Comparison of ENCODE assay signal across 16 cellular contexts in genomic region chr5:10715605-10716004, GRCh38. TPM values are rescaled to one million over a fixed set of nuclear protein-coding genes. Genes with fewer than 3 reads are reported as not detected.
DNase-seq lines count a peak whose midpoint lies in the region; ATAC-seq and TF ChIP-seq lines count a peak whose summit lies in the region.
"Had no signal": no experiment of that assay in that cellular context is flagged by ENCODE, and none has a peak within 500 bp of the region (broad histone marks: within the 10 kb centered on the region; RNA-seq: fewer than 3 reads in every experiment).

No MANE protein-coding gene starts in this region.

- TF ChIP-seq POLR2A in IMR-90 (IDR thresholded peaks at IDR 0.05; ENCODE audit: low read depth, low read length), result no peak

- peak overlapping the region; percentile 45 for H2AK5ac ChIP-seq in IMR-90 (ENCODE audit: low read depth, low read length)

- H3K9ac ChIP-seq in IMR-90 (ENCODE audit: low read depth, low read length), result no peak overlapping the region
- H3K9ac ChIP-seq in neural progenitor cell, result no peak overlapping the region
- H3K9ac ChIP-seq: GM23248 had no signal

- no peak overlapping the region for H2AK9ac ChIP-seq in IMR-90 (replicated peaks; ENCODE audit: low read depth, low read length, poor library complexity)

- CTCF ChIA-PET in IMR-90 (lab: Yijun Ruan, JAX), result no interaction called here

- no peak overlapping the region for H2AFZ ChIP-seq in IMR-90 (replicated peaks; ENCODE audit: low read length, poor library complexity)
- no peak overlapping the region for H2AFZ ChIP-seq in neural progenitor cell (replicated peaks)
- H2AFZ ChIP-seq: GM23248 had no signal

- H3K4me3 Mint-ChIP-seq in neural progenitor cell, result no peak overlapping the region
- H3K4me3 Mint-ChIP-seq: CD4-positive, alpha-beta memory T cell had no signal

- H3K4me1 ChIP-seq in IMR-90 (ENCODE audit: control insufficient read depth, insufficient read depth, low read length), result peaks cover 7% of the 10 kb centered on the region
- peaks cover 18% of the 10 kb centered on the region for H3K4me1 ChIP-seq in RWPE2 (ENCODE audit: insufficient read depth, poor library complexity, severe bottlenecking)
- H3K4me1 ChIP-seq in neural progenitor cell, result no peaks in the 10 kb centered on the region

- in situ Hi-C loops in IMR-90 (cut with MboI; ENCODE audit: low sequenced_read_pairs) (no loop called here), brain microvascular endothelial cell (cut with HindIII; ENCODE audit: low pct_ligation_motif_present, low sequenced_read_pairs) (no loop called here), GM13976 (cut with MboI; ENCODE audit: low sequenced_read_pairs, unreplicated experiment) (no loop called here)

- H4K91ac ChIP-seq in IMR-90 (ENCODE audit: insufficient read depth, low read depth, low read length), result no peak overlapping the region

- H3K56ac ChIP-seq in IMR-90 (ENCODE audit: extremely low read depth, insufficient read depth, low read length), result no peak overlapping the region

- H3K4me2 ChIP-seq in IMR-90 (ENCODE audit: low read depth, low read length), result no peak overlapping the region
- H3K4me2 ChIP-seq in neural progenitor cell, result no peak overlapping the region

- H3K4ac ChIP-seq in IMR-90 (ENCODE audit: low read depth, low read length), result no peak overlapping the region

- H3K36me3 ChIP-seq in IMR-90 (ENCODE audit: control insufficient read depth, insufficient read depth, low read length) (peaks cover 36% of the 10 kb centered on the region), RWPE2 (ENCODE audit: low read depth) (peaks cover 44% of the 10 kb centered on the region), neural progenitor cell (no peaks in the 10 kb centered on the region), brain microvascular endothelial cell (replicated peaks) (peaks cover 5% of the 10 kb centered on the region)

- no peak overlapping the region for H2BK120ac ChIP-seq in IMR-90 (ENCODE audit: low read depth, low read length)

- H3K4me1 Mint-ChIP-seq in neural progenitor cell, result peaks cover 4% of the 10 kb centered on the region

- no peak for ATAC-seq in IMR-90 (ENCODE audit: low read depth)
- ATAC-seq in RWPE2 (ENCODE audit: low read depth), result no peak
- no peak for ATAC-seq in activated naive CD4-positive, alpha-beta T cell treated with anti-CD3 and anti-CD28 coated beads, Interleukin-2, amount 50 U/mL, for 72 hours

- H3K14ac ChIP-seq in IMR-90 (replicated peaks; ENCODE audit: low read depth, low read length), result no peak overlapping the region

- no peak overlapping the region for H4K8ac ChIP-seq in IMR-90 (ENCODE audit: low read depth in 2 of 2, low read length in 2 of 2)

- H3K4me3 ChIP-seq in IMR-90 (ENCODE audit: insufficient read depth, low read depth, low read length) (no peak overlapping the region), RWPE2 (ENCODE audit: severe bottlenecking) (no peak overlapping the region), neural progenitor cell (no peak overlapping the region), brain microvascular endothelial cell (ENCODE audit: low read depth, low read length) (no peak overlapping the region)
- H3K4me3 ChIP-seq: GM23248 had no signal

- no peak for DNase-seq in IMR-90
- no peak for DNase-seq in RWPE2 (ENCODE audit: low spot score)
- DNase-seq in neural progenitor cell (ENCODE audit: low spot score), result no peak
- DNase-seq in retina, result peak; percentile 63
- DNase-seq in brain microvascular endothelial cell, result no peak
- DNase-seq in activated naive CD4-positive, alpha-beta T cell treated with anti-CD3 and anti-CD28 coated beads, Interleukin-2, amount 50 U/mL, for 72 hours (ENCODE audit: low spot score in 2 of 2), result no peak
- DNase-seq in GM13976 (ENCODE audit: low spot score), result no peak
- DNase-seq: C1 segment of cervical spinal cord; Calu3; CD4-positive, alpha-beta memory T cell; COR-L47; DMS53; DMS79 treated with DMSO at 0.1 percent for 48 hours; GM23248; H7; HCEC 1CT had no signal

- POLR2A ChIA-PET in IMR-90 (lab: Charles Lee; ENCODE audit: unreplicated experiment), result no interaction called here

- TF ChIP-seq CTCF in IMR-90 (conservative IDR thresholded peaks at IDR 0.05; ENCODE audit: low read depth, low read length) (no peak), RWPE2 (IDR thresholded peaks at IDR 0.05; ENCODE audit: poor library complexity, severe bottlenecking) (no peak), neural progenitor cell (IDR thresholded peaks at IDR 0.05) (no peak), brain microvascular endothelial cell (IDR thresholded peaks at IDR 0.05; ENCODE audit: low read depth, low read length, missing control alignments) (no peak), GM13976 (IDR thresholded peaks at IDR 0.05; ENCODE audit: borderline replicate concordance, control extremely low read depth, extremely low read depth, insufficient read depth, missing control alignments) (no peak)

- peaks cover 23% of the 10 kb centered on the region; the same call in 1 of the 2 replicates for H4K20me1 ChIP-seq in IMR-90 (ENCODE audit: insufficient read depth, low read length)
- no peaks in the 10 kb centered on the region for H4K20me1 ChIP-seq in neural progenitor cell (ENCODE audit: low read depth)

- H4K5ac ChIP-seq in IMR-90 (ENCODE audit: low read depth, low read length), result no peak overlapping the region

- H3K27ac ChIP-seq in IMR-90 (ENCODE audit: insufficient read depth, low read length) (no peak overlapping the region), RWPE2 (ENCODE audit: poor library complexity, severe bottlenecking) (peak overlapping the region; percentile 0), neural progenitor cell (no peak overlapping the region), brain microvascular endothelial cell (no peak overlapping the region)
- H3K27ac ChIP-seq: GM23248 had no signal

- dilution Hi-C loops in IMR-90 (cut with HindIII; ENCODE audit: low sequenced_read_pairs, unreplicated experiment), result no loop called here

- peaks cover 51% of the 10 kb centered on the region for H3K36me3 Mint-ChIP-seq in neural progenitor cell
- H3K36me3 Mint-ChIP-seq in activated naive CD4-positive, alpha-beta T cell treated with anti-CD3 and anti-CD28 coated beads, Interleukin-2, amount 50 U/mL, for 72 hours, result peaks cover 0 to 10% of the 10 kb centered on the region in 2 donors

- H3K9me1 ChIP-seq in IMR-90 (ENCODE audit: insufficient read depth, low read length), result peaks cover 35% of the 10 kb centered on the region

- no CpG with 5 or more reads among the region's 5 CpGs for WGBS in IMR-90 (ENCODE audit: extremely low coverage in 2 of 2, insufficient read length in 1 of 2), 2 experiments

- H3K9me3 Mint-ChIP-seq in neural progenitor cell, result peaks cover 4% of the 10 kb centered on the region
- no peaks in the 10 kb centered on the region for H3K9me3 Mint-ChIP-seq in activated naive CD4-positive, alpha-beta T cell treated with anti-CD3 and anti-CD28 coated beads, Interleukin-2, amount 50 U/mL, for 72 hours
- H3K9me3 Mint-ChIP-seq: CD4-positive, alpha-beta memory T cell had no signal

- H3K9me3 ChIP-seq in IMR-90 (ENCODE audit: control insufficient read depth, insufficient read depth, low read length) (no peaks in the 10 kb centered on the region), RWPE2 (ENCODE audit: severe bottlenecking) (no peaks in the 10 kb centered on the region), neural progenitor cell (ENCODE audit: low read depth) (no peaks in the 10 kb centered on the region)

- no peak overlapping the region for H3K23ac ChIP-seq in IMR-90 (ENCODE audit: low read depth, low read length)

- intact Hi-C loops in IMR-90 (cut with micrococcal nuclease), result no loop called here

- BruUV-seq in IMR-90 (replicated peaks; lab: Mats Ljungman, UMichigan), result no TSS peak

- peaks cover 4% of the 10 kb centered on the region for H3K27me3 Mint-ChIP-seq in neural progenitor cell (ENCODE audit: insufficient read depth, low read depth)
- H3K27me3 Mint-ChIP-seq: CD4-positive, alpha-beta memory T cell had no signal

- H3K79me2 ChIP-seq in neural progenitor cell (ENCODE audit: low read depth), result no peaks in the 10 kb centered on the region

- H3F3A ChIP-seq in neural progenitor cell (ENCODE audit: low read depth), result no peaks in the 10 kb centered on the region

- H3K27ac Mint-ChIP-seq in neural progenitor cell, result peak overlapping the region; percentile 63
- H3K27ac Mint-ChIP-seq in activated naive CD4-positive, alpha-beta T cell treated with anti-CD3 and anti-CD28 coated beads, Interleukin-2, amount 50 U/mL, for 72 hours, result no peak overlapping the region

- H2BK15ac ChIP-seq in IMR-90 (ENCODE audit: low read depth, low read length), result no peak overlapping the region

- H2BK20ac ChIP-seq in IMR-90 (ENCODE audit: low read depth, low read length), result no peak overlapping the region

- no peak for TF ChIP-seq RAD21 in IMR-90 (IDR thresholded peaks at IDR 0.05; ENCODE audit: low read length)

- no peak overlapping the region for H2BK5ac ChIP-seq in IMR-90 (ENCODE audit: low read depth, low read length, poor library complexity, severe bottlenecking)

- no peaks in the 10 kb centered on the region for H3K27me3 ChIP-seq in IMR-90 (ENCODE audit: control insufficient read depth, insufficient read depth, low read length)
- H3K27me3 ChIP-seq in RWPE2 (ENCODE audit: insufficient read depth, poor library complexity, severe bottlenecking), result no peaks in the 10 kb centered on the region
- H3K27me3 ChIP-seq in neural progenitor cell, result no peaks in the 10 kb centered on the region
- no peaks in the 10 kb centered on the region for H3K27me3 ChIP-seq in brain microvascular endothelial cell (replicated peaks)

- no peak overlapping the region for H3K18ac ChIP-seq in IMR-90 (ENCODE audit: low read depth, low read length)

- H3K79me1 ChIP-seq in IMR-90 (ENCODE audit: low read depth in 1 of 2, low read length in 2 of 2), result peaks cover 58 to 85% of the 10 kb centered on the region in 2 experiments

TF ChIP-seq in IMR-90, 13 proteins besides CTCF, POLR2A, EP300 and RAD21 (continues in another document):
- TF ChIP-seq SMC3 (IDR thresholded peaks at IDR 0.05; ENCODE audit: low read depth, low read length), result no peak
- TF ChIP-seq RCOR1 (IDR thresholded peaks at IDR 0.05; ENCODE audit: insufficient replicate concordance, low read length), result no peak
- TF ChIP-seq BHLHE40 (IDR thresholded peaks at IDR 0.05; ENCODE audit: low read depth, low read length), result no peak
- TF ChIP-seq USF2 (IDR thresholded peaks at IDR 0.05; ENCODE audit: low read depth, low read length), result no peak

RNA-seq across cellular contexts. Expression of gene DAP, which starts 45.4 kb away (rescaled TPM):
- total RNA-seq in IMR-90 (2012; rRNA removed), result 44.4 and 49.6 TPM in 2 replicates
- 152 and 189 TPM in 2 replicates for polyA plus RNA-seq in IMR-90 (2012; rRNA removed)
- polyA plus RNA-seq in IMR-90 (2012; cell fraction: cytosol; rRNA removed), result 160 and 237 TPM in 2 replicates
- 88.2 and 89.8 TPM in 2 replicates for polyA plus RNA-seq in IMR-90 (2012; cell fraction: nucleus; rRNA removed; ENCODE audit: low replicate concordance)
- total RNA-seq in neural progenitor cell (ENCODE audit: low replicate concordance), result 12.2 and 21.8 TPM in 2 replicates
- 10 to 100 TPM; 21.9 to 37.7 TPM for total RNA-seq in activated naive CD4-positive, alpha-beta T cell treated with anti-CD3 and anti-CD28 coated beads, Interleukin-2, amount 50 U/mL, for 72 hours
